ENCODE assay signal across 22 cellular contexts in the genomic region with DNA sequence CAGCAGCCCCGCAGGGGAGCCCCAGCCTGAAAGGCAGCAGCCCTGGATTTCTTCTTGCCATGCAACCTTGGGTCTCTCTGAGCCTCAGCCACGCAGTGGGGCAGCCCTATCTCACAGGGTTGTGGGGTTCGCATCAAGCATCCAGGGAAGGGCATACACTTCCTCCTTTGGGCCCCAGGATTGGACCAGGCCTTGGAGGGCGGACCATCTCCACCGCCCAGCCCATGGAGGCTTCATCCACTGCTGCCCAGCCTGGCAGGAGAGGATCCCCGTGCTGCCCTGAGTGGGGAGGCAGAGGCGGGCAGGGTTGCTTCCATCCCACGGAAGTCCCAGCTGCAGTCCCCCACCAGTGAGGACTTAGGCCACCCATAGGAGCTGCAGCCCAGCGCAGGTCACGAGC. TPM values are rescaled to one million over a fixed set of nuclear protein-coding genes. Genes with fewer than 3 reads are reported as not detected.
DNase-seq lines count a peak whose midpoint lies in the region; ATAC-seq, FAIRE-seq and TF ChIP-seq lines count a peak whose summit lies in the region.
"Had no signal": no experiment of that assay in that cellular context is flagged by ENCODE, and none has a peak within 500 bp of the region (broad histone marks: within the 10 kb centered on the region; RNA-seq: fewer than 3 reads in every experiment).

No MANE protein-coding gene starts in this region.

- H3K36me3 ChIP-seq in H7 (replicated peaks; ENCODE audit: control insufficient read depth, insufficient read depth, low read length), result no peaks in the 10 kb centered on the region
- no peaks in the 10 kb centered on the region for H3K36me3 ChIP-seq in astrocyte (ENCODE audit: insufficient read depth, low read length)
- no peaks in the 10 kb centered on the region for H3K36me3 ChIP-seq in lower lobe of right lung
- peaks cover 0 to 3% (median 0%) of the 10 kb centered on the region in 4 donors for H3K36me3 ChIP-seq in sigmoid colon
- H3K36me3 ChIP-seq: BE2C had no signal

- H3K27ac ChIP-seq in astrocyte (ENCODE audit: low read depth, low read length), result no peak overlapping the region
- no peak overlapping the region for H3K27ac ChIP-seq in lower lobe of right lung
- no peak overlapping the region for H3K27ac ChIP-seq in sigmoid colon

- TF ChIP-seq POLR2A in sigmoid colon (IDR thresholded peaks at IDR 0.05) (no peak), lower leg skin (IDR thresholded peaks at IDR 0.05) (no peak)

- 78 to 89% methylated on average over 10 of the region's 10 CpGs for WGBS in sigmoid colon, 2 donors
- whole genome bisulfite sequencing in lower leg skin, 2 donors, result 93% methylated on average over 3 to 5 of the region's 10 CpGs

- H3K27ac Mint-ChIP-seq in astrocyte (ENCODE audit: unreplicated experiment), result peak overlapping the region; percentile 34
- H3K27ac Mint-ChIP-seq: CD4-positive, alpha-beta T cell; H9; IgD-negative memory B cell had no signal

- H3K4me1 Mint-ChIP-seq in astrocyte (ENCODE audit: low read depth, unreplicated experiment), result peaks cover 12% of the 10 kb centered on the region

- no peak for TF ChIP-seq EP300 in sigmoid colon (IDR thresholded peaks at IDR 0.05)

- H3K4me1 ChIP-seq in astrocyte (ENCODE audit: insufficient read depth, low read length) (peaks cover 3% of the 10 kb centered on the region), lower lobe of right lung (peaks cover 8% of the 10 kb centered on the region), sigmoid colon (peaks cover 0 to 25% (median 21%) of the 10 kb centered on the region in 4 donors)
- H3K4me1 ChIP-seq: BE2C, Caco-2 had no signal

- H3K9ac ChIP-seq in astrocyte (ENCODE audit: low read length), result no peak overlapping the region

- peak; percentile 43 for DNase-seq in H7
- DNase-seq in astrocyte (ENCODE audit: low read depth), result no peak
- peak; percentile 30 for DNase-seq in lower lobe of right lung
- DNase-seq in sigmoid colon, result peak; percentile 50
- no peak for DNase-seq in DMS 273 treated with DMSO at 0.1 percent for 48 hours (lab: John Stamatoyannopoulos, UW)
- DNase-seq in foreskin melanocyte, result no peak
- DNase-seq in lower leg skin (ENCODE audit: low spot score in 2 of 2), result no peak
- DNase-seq: ACHN; BE2C; C1 segment of cervical spinal cord; Caco-2; CD4-positive, alpha-beta T cell; DMS153; DMS79; GDM1; GOT3; H9 had no signal

- H3K9me3 ChIP-seq in astrocyte (ENCODE audit: insufficient read depth, low read depth, low read length) (no peaks in the 10 kb centered on the region), lower lobe of right lung (no peaks in the 10 kb centered on the region), sigmoid colon (no peaks in the 10 kb centered on the region)
- H3K9me3 ChIP-seq: BE2C, Caco-2 had no signal

- H3K4me3 Mint-ChIP-seq in astrocyte (ENCODE audit: unreplicated experiment), result no peak overlapping the region
- H3K4me3 Mint-ChIP-seq: CD4-positive, alpha-beta T cell; H9; IgD-negative memory B cell had no signal

- no peak for FAIRE-seq in astrocyte (lab: Jason Lieb, UNC)
- FAIRE-seq: A204.1, D721Med, GM12892, HTR-8/SVneo had no signal

- H3K27me3 Mint-ChIP-seq in astrocyte (ENCODE audit: low read depth, unreplicated experiment), result peaks cover 49% of the 10 kb centered on the region

- H3K27me3 ChIP-seq in H7 (ENCODE audit: control insufficient read depth, insufficient read depth, low read length) (peaks cover 27% of the 10 kb centered on the region), astrocyte (ENCODE audit: insufficient read depth, low read length) (peaks cover 3% of the 10 kb centered on the region), lower lobe of right lung (ENCODE audit: low read depth) (peaks cover 42% of the 10 kb centered on the region), sigmoid colon (no peaks in the 10 kb centered on the region)

- intact Hi-C loops in lower lobe of right lung (cut with DNase I), result no loop called here
- intact Hi-C loops in sigmoid colon (cut with DNase I), result loop anchor here (5.0 to 10.0 kb wide), 2 partner anchors 73 to 155 kb away; no protein-coding TSS in a partner anchor
- intact Hi-C loops in lower leg skin (cut with DNase I; ENCODE audit: low total_unique reads), result no loop called here

- H3K36me3 Mint-ChIP-seq in astrocyte (ENCODE audit: low read depth, unreplicated experiment), result peaks cover 7% of the 10 kb centered on the region
- H3K36me3 Mint-ChIP-seq: IgD-negative memory B cell had no signal

- no peak overlapping the region for H3K4me2 ChIP-seq in astrocyte (ENCODE audit: low read length)

- H3K4me3 ChIP-seq in H7 (ENCODE audit: insufficient read depth, low read depth, low read length) (no peak overlapping the region), astrocyte (ENCODE audit: insufficient read depth, low read depth, low read length) (no peak overlapping the region), lower lobe of right lung (no peak overlapping the region), sigmoid colon (no peak overlapping the region), lower leg skin (ENCODE audit: low read depth, poor library complexity, severe bottlenecking) (no peak overlapping the region)

- H2AFZ ChIP-seq in astrocyte (ENCODE audit: low read depth, low read length), result no peak overlapping the region

- ATAC-seq in lower lobe of right lung, result no peak

- no peak for TF ChIP-seq CTCF in astrocyte (IDR thresholded peaks at IDR 0.05; ENCODE audit: insufficient read depth, low read depth, low read length)
- no peak for TF ChIP-seq CTCF in lower lobe of right lung (IDR thresholded peaks at IDR 0.05)
- no peak for TF ChIP-seq CTCF in sigmoid colon (IDR thresholded peaks at IDR 0.05)
- no peak for TF ChIP-seq CTCF in lower leg skin (IDR thresholded peaks at IDR 0.05)

- H3K9me3 Mint-ChIP-seq in astrocyte (ENCODE audit: unreplicated experiment), result peaks cover 2% of the 10 kb centered on the region
- H3K9me3 Mint-ChIP-seq: CD4-positive, alpha-beta T cell; H9; IgD-negative memory B cell had no signal

- peaks cover 12% of the 10 kb centered on the region for H4K20me1 ChIP-seq in astrocyte (ENCODE audit: insufficient read depth, low read length)

- H3K79me2 ChIP-seq in astrocyte (ENCODE audit: insufficient read depth, low read length), result no peaks in the 10 kb centered on the region

RNA-seq across cellular contexts. Expression of gene ADAMTS2, which starts 5.3 kb away (rescaled TPM):
- 1.7 and 2.2 TPM in 2 replicates for total RNA-seq in H7 (2014; rRNA removed; shearing (Covaris generic))
- total RNA-seq in astrocyte, result 18.8 and 26.6 TPM in 2 replicates
- 13.0 TPM for total RNA-seq in lower lobe of right lung
- total RNA-seq in sigmoid colon, result 10 to 100 TPM in 3 of 4 donors, 1 to 10 TPM in 1; 9.2 to 33.2 (median 14.6) TPM
- 1 to 10 TPM in 2 of 3 donors, under 1 TPM in 1; 0.69 to 5.9 (median 1.2) TPM for polyA plus RNA-seq in sigmoid colon
- total RNA-seq in lower leg skin, result 10 to 100 TPM in 1 of 4 donors, 1 to 10 TPM in 3; 2.3 to 10.6 (median 3.0) TPM
- total RNA-seq: CD4-positive, alpha-beta T cell had no signal
- polyA plus RNA-seq: IgD-negative memory B cell had no signal

Comparison
In these comparisons a context has a peak if more than half of its experiments do, and no peak if none do; other contexts are left out.
1. DNase-seq: peak in H7 (single experiment), lower lobe of right lung (single experiment) and sigmoid colon (single experiment); none in astrocyte (single experiment), DMS 273 treated with DMSO at 0.1 percent for 48 hours (single experiment), foreskin melanocyte (single experiment) and lower leg skin (0 of 2).